In genomic region chr6:17283074-17283473, GRCh38 we compare ENCODE assay signal across 1 cellular context.
TF ChIP-seq lines count a peak whose summit lies in the region.

No MANE protein-coding gene starts in this region.

TF ChIP-seq in GM23338, 12 proteins besides CTCF, POLR2A, EP300 and RAD21 (continued from another document):
- TF ChIP-seq REST (IDR thresholded peaks at IDR 0.05; ENCODE audit: unreplicated experiment) (no peak), ZNF462 (CRISPR knock-in tag; IDR thresholded peaks at IDR 0.05) (no peak), NANOG (IDR thresholded peaks at IDR 0.05; ENCODE audit: borderline replicate concordance) (no peak), JUNB (IDR thresholded peaks at IDR 0.05; ENCODE audit: unreplicated experiment) (no peak)
